In genomic region chr6:11426571-11426970, GRCh38 we compare ENCODE assay signal across 25 cellular contexts.
DNase-seq lines count a peak whose midpoint lies in the region; ATAC-seq, FAIRE-seq and TF ChIP-seq lines count a peak whose summit lies in the region.
"Had no signal": no experiment of that assay in that cellular context is flagged by ENCODE, and none has a peak within 500 bp of the region (broad histone marks: within the 10 kb centered on the region; RNA-seq: fewer than 3 reads in every experiment).

No MANE protein-coding gene starts in this region.

- H3K4me1 ChIP-seq in HepG2 (ENCODE audit: insufficient read depth, low read length) = peaks cover 86% of the 10 kb centered on the region
- no peaks in the 10 kb centered on the region for H3K4me1 ChIP-seq in right lobe of liver
- H3K4me1 ChIP-seq in neuronal stem cell (ENCODE audit: control insufficient read depth in 2 of 2, insufficient read depth in 1 of 2, low read depth in 1 of 2, low read length in 2 of 2) = peaks cover 10 to 21% of the 10 kb centered on the region in 2 donors
- H3K4me1 ChIP-seq: body of pancreas had no signal

- H3K14ac ChIP-seq in neuronal stem cell (ENCODE audit: low read length) = no peak overlapping the region

- no peaks in the 10 kb centered on the region for H3K79me2 ChIP-seq in HepG2 (ENCODE audit: insufficient read depth, low read length)
- H3K79me2 ChIP-seq: hepatocyte had no signal

- TF ChIP-seq POLR2A in HepG2 (IDR thresholded peaks at IDR 0.05; ENCODE audit: insufficient read depth in 1 of 2, low read depth in 2 of 2, low read length in 2 of 2) (no peak), right lobe of liver (IDR thresholded peaks at IDR 0.05) (no peak)

- H2BK12ac ChIP-seq in neuronal stem cell (ENCODE audit: low read length) = no peak overlapping the region

- H4K8ac ChIP-seq in neuronal stem cell (ENCODE audit: low read depth, low read length) = no peak overlapping the region

- no peak overlapping the region for H3K23ac ChIP-seq in neuronal stem cell (ENCODE audit: low read depth, low read length, poor library complexity)

- H2BK5ac ChIP-seq in neuronal stem cell (ENCODE audit: low read length) = no peak overlapping the region

- POLR2A ChIA-PET in HepG2 (lab: Yijun Ruan, JAX) = interaction anchor here (1.4 to 1.9 kb wide), 3 partner anchors 7 to 194 kb away, joined by 4 to 6 read pairs (median 5); partner anchors contain the start of gene NEDD9

- H3K9me3 ChIP-seq in HepG2 (ENCODE audit: low read length) (no peaks in the 10 kb centered on the region), right lobe of liver (no peaks in the 10 kb centered on the region), neuronal stem cell (replicated peaks in 1 of 2; ENCODE audit: control insufficient read depth in 2 of 2, insufficient read depth in 1 of 2, low read depth in 1 of 2, low read length in 2 of 2) (peaks cover 0 to 2% of the 10 kb centered on the region in 2 donors)
- H3K9me3 ChIP-seq: body of pancreas, stomach had no signal

- H4K20me1 ChIP-seq in HepG2 (ENCODE audit: insufficient read depth, low read length) = no peaks in the 10 kb centered on the region

- WGBS in HepG2 (ENCODE audit: low lambda C conversion rate) = 89% methylated on average over 2 of the region's 2 CpGs
- WGBS in right lobe of liver (ENCODE audit: insufficient coverage, low coverage, low lambda C conversion rate, missing lambda C conversion rate) = 93% methylated on average over 2 of the region's 2 CpGs
- no CpG with 5 or more reads among the region's 2 CpGs for WGBS in neuronal stem cell (ENCODE audit: extremely low coverage in 2 of 2, insufficient read length in 2 of 2, insufficient replicate concordance in 1 of 2), 2 donors

- H3K4ac ChIP-seq in neuronal stem cell (ENCODE audit: low read length) = no peak overlapping the region

- H3K4me2 ChIP-seq in HepG2 (ENCODE audit: low read depth, low read length) (no peak overlapping the region), neuronal stem cell (ENCODE audit: insufficient read depth, low read length, poor library complexity, severe bottlenecking) (no peak overlapping the region)
- H3K4me2 ChIP-seq: hepatocyte had no signal

- H3K4me3 ChIP-seq in HepG2 (replicated peaks in 1 of 3; ENCODE audit: insufficient read depth in 1 of 3, low read depth in 2 of 3, low read length in 3 of 3) = no peak overlapping the region
- H3K4me3 ChIP-seq in right lobe of liver = no peak overlapping the region
- no peak overlapping the region for H3K4me3 ChIP-seq in neuronal stem cell (ENCODE audit: low read length in 2 of 2)
- H3K4me3 ChIP-seq: body of pancreas, hepatocyte, stomach had no signal

- H3K36me3 ChIP-seq in HepG2 (replicated peaks in 1 of 2; ENCODE audit: control insufficient read depth in 1 of 2, insufficient read depth in 2 of 2, low read length in 2 of 2) (no peaks in the 10 kb centered on the region), right lobe of liver (no peaks in the 10 kb centered on the region), neuronal stem cell (replicated peaks in 1 of 2; ENCODE audit: control insufficient read depth in 2 of 2, insufficient read depth in 2 of 2, low read length in 2 of 2) (peaks cover 0 to 1% of the 10 kb centered on the region in 2 donors)
- H3K36me3 ChIP-seq: stomach had no signal

- intact Hi-C loops in HepG2 (cut with micrococcal nuclease; ENCODE audit: unreplicated experiment) (no loop called here), right lobe of liver (cut with DNase I) (loop anchor here in 1 of 2 donors (5.0 kb wide), 1 partner anchor 149 kb away; no protein-coding TSS in a partner anchor)

- H3K27ac ChIP-seq in HepG2 (ENCODE audit: extremely low read length, insufficient read depth, low read length) (peak overlapping the region; percentile 75), right lobe of liver (no peak overlapping the region), neuronal stem cell (replicated peaks; ENCODE audit: low read length) (no peak overlapping the region)
- H3K27ac ChIP-seq: hepatocyte had no signal

- no peaks in the 10 kb centered on the region for H3K79me1 ChIP-seq in neuronal stem cell (ENCODE audit: low read depth, low read length)

- no peaks in the 10 kb centered on the region for H3K27me3 ChIP-seq in HepG2 (ENCODE audit: control insufficient read depth in 1 of 2, insufficient read depth in 2 of 2, low read length in 2 of 2)
- H3K27me3 ChIP-seq in right lobe of liver = no peaks in the 10 kb centered on the region
- no peaks in the 10 kb centered on the region for H3K27me3 ChIP-seq in neuronal stem cell (ENCODE audit: control insufficient read depth in 3 of 3, insufficient read depth in 3 of 3, low read depth in 1 of 3, low read length in 3 of 3)
- H3K27me3 ChIP-seq: body of pancreas, hepatocyte, stomach had no signal

- in situ Hi-C loops in HepG2 (cut with HindIII; ENCODE audit: extremely low pct_ligation_motif_present, low pct_unique_long_range_greater_than_20kb) = no loop called here
- in situ Hi-C loops in GM13976 (cut with MboI; ENCODE audit: low sequenced_read_pairs, unreplicated experiment) = no loop called here

- DNase-seq in HepG2 (ENCODE audit: low spot score) = no peak
- no peak for DNase-seq in right lobe of liver
- peak; percentile 79 for DNase-seq in dermis blood vessel endothelial cell
- DNase-seq in neuronal stem cell (ENCODE audit: low spot score) = no peak
- no peak for DNase-seq in iPS-NIHi7 (ENCODE audit: extremely low spot score)
- no peak for DNase-seq in COR-L47 (lab: John Stamatoyannopoulos, UW)
- DNase-seq in GM13976 (ENCODE audit: low spot score) = no peak
- DNase-seq: activated CD4-positive, alpha-beta T cell treated with anti-CD3 and anti-CD28 coated beads, Interleukin-2, amount 50 U/mL, for 1 hour; activated naive CD8-positive, alpha-beta T cell treated with anti-CD3 and anti-CD28 coated beads, Interleukin-2, amount 10 ng/mL, durations not matched to agents 7 days and 5 days; body of pancreas; erythroblast; foreskin melanocyte; immature natural killer cell; NCI-H1105; NCI-H2081; NCI-H345; NCI-H748 treated with DMSO at 0.1 percent for 48 hours; stomach had no signal

- TF ChIP-seq EP300 in HepG2 (IDR thresholded peaks at IDR 0.05; ENCODE audit: low read depth in 2 of 2, low read length in 2 of 2) (no peak), HepG2 (CRISPR knock-in tag; IDR thresholded peaks at IDR 0.05; ENCODE audit: borderline replicate concordance) (no peak)

- H3K9ac ChIP-seq in HepG2 (ENCODE audit: insufficient read depth, low read depth, low read length) = peak overlapping the region; percentile 39; the same call in 1 of the 2 replicates
- H3K9ac ChIP-seq in neuronal stem cell (ENCODE audit: low read depth, low read length, poor library complexity) = no peak overlapping the region

- H2AK5ac ChIP-seq in neuronal stem cell (ENCODE audit: low read depth, low read length) = no peak overlapping the region

- H2BK120ac ChIP-seq in neuronal stem cell (ENCODE audit: low read depth, low read length) = no peak overlapping the region

- no peak for FAIRE-seq in HepG2 (lab: Jason Lieb, UNC)
- FAIRE-seq: D721Med, GM19239 had no signal

- H3K18ac ChIP-seq in neuronal stem cell (ENCODE audit: low read length) = peak overlapping the region; percentile 84

- ATAC-seq in HepG2 (no peak), right lobe of liver (no peak), GM18861 (IDR thresholded peaks at IDR 0.05; ENCODE audit: unreplicated experiment) (no peak)
- ATAC-seq: body of pancreas, HCT116, left lobe of liver, Right ventricle myocardium inferior had no signal

- CTCF ChIA-PET in HepG2 (lab: Yijun Ruan, JAX; ENCODE audit: low intra/inter-chr PET ratio, low total read pairs) = no interaction called here

- no peak overlapping the region for H2BK15ac ChIP-seq in neuronal stem cell (ENCODE audit: low read length)

- no peak for TF ChIP-seq CTCF in HepG2 (CRISPR knock-in tag; IDR thresholded peaks at IDR 0.05)
- TF ChIP-seq CTCF in right lobe of liver (IDR thresholded peaks at IDR 0.05) = no peak
- TF ChIP-seq CTCF in GM13976 (IDR thresholded peaks at IDR 0.05; ENCODE audit: borderline replicate concordance, control extremely low read depth, extremely low read depth, insufficient read depth, missing control alignments) = no peak

- TF ChIP-seq RAD21 in HepG2 (CRISPR knock-in tag; IDR thresholded peaks at IDR 0.05) = no peak

- BruUV-seq in HepG2 (replicated peaks; lab: Mats Ljungman, UMichigan) = no TSS peak

- H4K91ac ChIP-seq in neuronal stem cell (ENCODE audit: low read depth, low read length, poor library complexity) = no peak overlapping the region

- H2AFZ ChIP-seq in HepG2 (ENCODE audit: low read length) (no peak overlapping the region), neuronal stem cell (ENCODE audit: low read length) (no peak overlapping the region)
- H2AFZ ChIP-seq: hepatocyte had no signal

TF ChIP-seq in HepG2, 621 proteins besides CTCF, POLR2A, EP300 and RAD21:
- peak; percentile 60; the same call in 1 of the 2 replicates for TF ChIP-seq PATZ1 (CRISPR knock-in tag; IDR thresholded peaks at IDR 0.05)
- peak; percentile 39; the same call in 1 of the 2 replicates for TF ChIP-seq SALL1 (CRISPR knock-in tag; IDR thresholded peaks at IDR 0.05)
- peak; percentile 25; the same call in 1 of the 2 replicates for TF ChIP-seq MED1 (CRISPR knock-in tag; IDR thresholded peaks at IDR 0.05)
- TF ChIP-seq CHD4 (IDR thresholded peaks at IDR 0.05; ENCODE audit: borderline replicate concordance, low read length) = 0 out of 2 replicates have a peak, but pooled peaks have one; percentile 6
- TF ChIP-seq ZNF354B (CRISPR knock-in tag; IDR thresholded peaks at IDR 0.05) = no peak
